ENCODE assay signal across 24 cellular contexts in the genomic region with DNA sequence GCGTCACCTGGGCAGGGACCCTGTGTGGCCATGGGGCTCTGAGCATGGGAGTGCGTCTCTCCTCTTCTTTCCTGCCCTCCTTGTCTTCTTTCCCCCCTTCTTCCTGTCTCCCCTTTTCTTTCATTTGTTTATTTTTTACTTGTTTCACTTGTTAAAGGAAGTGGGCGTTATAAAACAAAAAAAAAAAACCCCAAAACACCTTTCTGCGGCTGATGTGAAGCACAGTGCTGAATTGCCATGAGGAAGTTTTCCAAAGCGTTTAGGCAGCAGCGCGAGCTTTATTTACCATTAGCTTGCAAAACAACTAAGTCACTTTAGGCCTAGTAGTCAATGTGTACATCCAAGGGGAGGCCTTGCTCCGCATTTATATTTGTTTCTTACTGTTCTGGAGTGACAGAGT. TPM values are rescaled to one million over a fixed set of nuclear protein-coding genes. Genes with fewer than 3 reads are reported as not detected.
DNase-seq lines count a peak whose midpoint lies in the region; ATAC-seq and TF ChIP-seq lines count a peak whose summit lies in the region.
"Had no signal": no experiment of that assay in that cellular context is flagged by ENCODE, and none has a peak within 500 bp of the region (broad histone marks: within the 10 kb centered on the region; RNA-seq: fewer than 3 reads in every experiment).

No MANE protein-coding gene starts in this region.

- H3K27ac ChIP-seq in gastrocnemius medialis: no peak overlapping the region
- H3K27ac ChIP-seq: cardiac muscle cell, pancreas, right lobe of liver had no signal

- CTCF ChIA-PET in activated naive CD4-positive, alpha-beta T cell treated with anti-CD3 and anti-CD28 coated beads, Interleukin-2, amount 10 ng/mL, durations not matched to agents 7 days and 5 days (lab: Charles Lee): no interaction called here

- intact Hi-C loops in gastrocnemius medialis (cut with DNase I; ENCODE audit: low total_unique reads): no loop called here

- TF ChIP-seq CTCF in gastrocnemius medialis (IDR thresholded peaks at IDR 0.05 in 4 of 5, conservative IDR thresholded peaks at IDR 0.05 in 1 of 5): no peak

- peaks cover 2 to 96% of the 10 kb centered on the region in 2 donors for H3K36me3 ChIP-seq in gastrocnemius medialis

- H3K4me1 ChIP-seq in gastrocnemius medialis: no peaks in the 10 kb centered on the region

- TF ChIP-seq POLR2A in gastrocnemius medialis (IDR thresholded peaks at IDR 0.05): no peak

- H3K9me3 Mint-ChIP-seq in activated naive CD4-positive, alpha-beta T cell treated with anti-CD3 and anti-CD28 coated beads, Interleukin-2, amount 10 ng/mL, durations not matched to agents 7 days and 5 days: no peaks in the 10 kb centered on the region
- H3K9me3 Mint-ChIP-seq in T-helper 2 cell treated with Interferon-gamma antibody and Interleukin-4, amounts not matched to agents 5 μg/mL and 100 μg/mL, for 36 hours: no peaks in the 10 kb centered on the region
- H3K9me3 Mint-ChIP-seq in effector memory CD8-positive, alpha-beta T cell: no peaks in the 10 kb centered on the region
- H3K9me3 Mint-ChIP-seq in stimulated activated naive CD8-positive, alpha-beta T cell treated with anti-CD3 and anti-CD28 coated beads, Interleukin-15, amount 100 ng/mL, for 72 hours: no peaks in the 10 kb centered on the region
- H3K9me3 Mint-ChIP-seq: dendritic cell treated with granulocyte-macrophage colony-stimulating factor and Interleukin-4, amounts not matched to agents 40 ng/mL and 50 ng/mL, for 4 days; nephron had no signal

- H3K9me3 ChIP-seq in gastrocnemius medialis: no peaks in the 10 kb centered on the region
- H3K9me3 ChIP-seq: pancreas, right lobe of liver had no signal

- no peak overlapping the region for H3K4me3 Mint-ChIP-seq in activated naive CD4-positive, alpha-beta T cell treated with anti-CD3 and anti-CD28 coated beads, Interleukin-2, amount 10 ng/mL, durations not matched to agents 7 days and 5 days
- H3K4me3 Mint-ChIP-seq in T-helper 2 cell treated with Interferon-gamma antibody and Interleukin-4, amounts not matched to agents 5 μg/mL and 100 μg/mL, for 36 hours: no peak overlapping the region
- H3K4me3 Mint-ChIP-seq in effector memory CD8-positive, alpha-beta T cell: peak overlapping the region; percentile 35 to 59
- H3K4me3 Mint-ChIP-seq in stimulated activated naive CD8-positive, alpha-beta T cell treated with anti-CD3 and anti-CD28 coated beads, Interleukin-15, amount 100 ng/mL, for 72 hours: peak overlapping the region; percentile 19 to 59
- H3K4me3 Mint-ChIP-seq: dendritic cell treated with granulocyte-macrophage colony-stimulating factor and Interleukin-4, amounts not matched to agents 40 ng/mL and 50 ng/mL, for 4 days; nephron had no signal

- no peaks in the 10 kb centered on the region for H3K27me3 Mint-ChIP-seq in activated naive CD4-positive, alpha-beta T cell treated with anti-CD3 and anti-CD28 coated beads, Interleukin-2, amount 10 ng/mL, durations not matched to agents 7 days and 5 days
- H3K27me3 Mint-ChIP-seq in T-helper 2 cell treated with Interferon-gamma antibody and Interleukin-4, amounts not matched to agents 5 μg/mL and 100 μg/mL, for 36 hours (ENCODE audit: low read depth): no peaks in the 10 kb centered on the region
- no peaks in the 10 kb centered on the region for H3K27me3 Mint-ChIP-seq in effector memory CD8-positive, alpha-beta T cell
- H3K27me3 Mint-ChIP-seq in stimulated activated naive CD8-positive, alpha-beta T cell treated with anti-CD3 and anti-CD28 coated beads, Interleukin-15, amount 100 ng/mL, for 72 hours: no peaks in the 10 kb centered on the region
- H3K27me3 Mint-ChIP-seq: dendritic cell treated with granulocyte-macrophage colony-stimulating factor and Interleukin-4, amounts not matched to agents 40 ng/mL and 50 ng/mL, for 4 days had no signal

- H3K27me3 ChIP-seq in gastrocnemius medialis: no peaks in the 10 kb centered on the region
- H3K27me3 ChIP-seq: cardiac muscle cell, pancreas, right lobe of liver had no signal

- no peak overlapping the region for H3K4me3 ChIP-seq in gastrocnemius medialis
- H3K4me3 ChIP-seq: cardiac muscle cell, pancreas, right lobe of liver had no signal

- DNase-seq in activated naive CD4-positive, alpha-beta T cell treated with anti-CD3 and anti-CD28 coated beads, Interleukin-2, amount 10 ng/mL, durations not matched to agents 7 days and 5 days: no peak
- no peak for DNase-seq in activated naive CD4-positive, alpha-beta T cell (lab: John Stamatoyannopoulos, UW)
- no peak for DNase-seq in T-helper 2 cell treated with Interferon-gamma antibody and Interleukin-4, amounts not matched to agents 5 μg/mL and 100 μg/mL, for 36 hours (ENCODE audit: low spot score)
- DNase-seq in effector memory CD8-positive, alpha-beta T cell: no peak
- DNase-seq in stimulated activated naive CD8-positive, alpha-beta T cell treated with anti-CD3 and anti-CD28 coated beads, Interleukin-15, amount 100 ng/mL, for 72 hours: no peak
- no peak for DNase-seq in gastrocnemius medialis
- no peak for DNase-seq in SKM-1 (lab: John Stamatoyannopoulos, UW; ENCODE audit: unreplicated experiment)
- no peak for DNase-seq in medulla oblongata (ENCODE audit: extremely low spot score)
- DNase-seq: activated T-cell treated with anti-CD3 and anti-CD28 coated beads, Interleukin-2, amount 50 U/mL, for 48 hours; amygdala; C1 segment of cervical spinal cord; DMS 273 treated with DMSO at 0.1 percent for 48 hours; left colon; NCI-H1105 treated with DMSO at 0.1 percent for 48 hours; NCI-H2081; NCI-H446; pancreas; PC-3; right lobe of liver; Right ventricle myocardium superior; SW 1271 had no signal

- in situ Hi-C loops in gastrocnemius medialis (cut with MboI; ENCODE audit: low sequenced_read_pairs in 4 of 4): no loop called here

- H3K36me3 Mint-ChIP-seq in activated naive CD4-positive, alpha-beta T cell treated with anti-CD3 and anti-CD28 coated beads, Interleukin-2, amount 10 ng/mL, durations not matched to agents 7 days and 5 days: peaks cover 71% of the 10 kb centered on the region
- peaks cover 55% of the 10 kb centered on the region for H3K36me3 Mint-ChIP-seq in T-helper 2 cell treated with Interferon-gamma antibody and Interleukin-4, amounts not matched to agents 5 μg/mL and 100 μg/mL, for 36 hours (ENCODE audit: low read depth)
- H3K36me3 Mint-ChIP-seq in effector memory CD8-positive, alpha-beta T cell (ENCODE audit: insufficient read depth): peaks cover 63% of the 10 kb centered on the region

- H3K4me1 Mint-ChIP-seq in activated naive CD4-positive, alpha-beta T cell treated with anti-CD3 and anti-CD28 coated beads, Interleukin-2, amount 10 ng/mL, durations not matched to agents 7 days and 5 days: peaks cover 21% of the 10 kb centered on the region
- peaks cover 7% of the 10 kb centered on the region for H3K4me1 Mint-ChIP-seq in T-helper 2 cell treated with Interferon-gamma antibody and Interleukin-4, amounts not matched to agents 5 μg/mL and 100 μg/mL, for 36 hours (ENCODE audit: low read depth)
- peaks cover 25 to 26% of the 10 kb centered on the region in 2 donors for H3K4me1 Mint-ChIP-seq in effector memory CD8-positive, alpha-beta T cell (ENCODE audit: low read depth in 2 of 2)
- H3K4me1 Mint-ChIP-seq in stimulated activated naive CD8-positive, alpha-beta T cell treated with anti-CD3 and anti-CD28 coated beads, Interleukin-15, amount 100 ng/mL, for 72 hours: peaks cover 31% of the 10 kb centered on the region
- H3K4me1 Mint-ChIP-seq: nephron had no signal

- H3K27ac Mint-ChIP-seq in activated naive CD4-positive, alpha-beta T cell treated with anti-CD3 and anti-CD28 coated beads, Interleukin-2, amount 10 ng/mL, durations not matched to agents 7 days and 5 days: peak overlapping the region; percentile 77
- H3K27ac Mint-ChIP-seq in T-helper 2 cell treated with Interferon-gamma antibody and Interleukin-4, amounts not matched to agents 5 μg/mL and 100 μg/mL, for 36 hours: peak overlapping the region; percentile 64
- H3K27ac Mint-ChIP-seq in effector memory CD8-positive, alpha-beta T cell: peak overlapping the region; percentile 90 to 95
- H3K27ac Mint-ChIP-seq in stimulated activated naive CD8-positive, alpha-beta T cell treated with anti-CD3 and anti-CD28 coated beads, Interleukin-15, amount 100 ng/mL, for 72 hours: peak overlapping the region in 1 of 2 donors; percentile 94
- H3K27ac Mint-ChIP-seq: dendritic cell treated with granulocyte-macrophage colony-stimulating factor and Interleukin-4, amounts not matched to agents 40 ng/mL and 50 ng/mL, for 4 days; nephron had no signal

- ATAC-seq in effector memory CD8-positive, alpha-beta T cell (replicated peaks): peak; percentile 62
- no peak for ATAC-seq in stimulated activated naive CD8-positive, alpha-beta T cell treated with anti-CD3 and anti-CD28 coated beads, Interleukin-15, amount 100 ng/mL, for 72 hours
- ATAC-seq in gastrocnemius medialis: no peak
- ATAC-seq: left colon, pancreas, PC-3, right lobe of liver had no signal

RNA-seq across cellular contexts. Expression of a gene that starts 57.0 kb away (rescaled TPM):
- 10 to 100 TPM; 16.6 to 46.2 (median 36.2) TPM for total RNA-seq in gastrocnemius medialis

RNA-seq across cellular contexts. Expression of a gene that starts 57.2 kb away (rescaled TPM):
- total RNA-seq in gastrocnemius medialis: 1 to 10 TPM; 2.8 to 5.8 (median 3.7) TPM

Comparison
In these comparisons a context has a peak if more than half of its experiments do, and no peak if none do; other contexts are left out.
1. H3K4me3 Mint-ChIP-seq: peak in effector memory CD8-positive, alpha-beta T cell (2 of 2) and stimulated activated naive CD8-positive, alpha-beta T cell treated with anti-CD3 and anti-CD28 coated beads, Interleukin-15, amount 100 ng/mL, for 72 hours (2 of 2); none in activated naive CD4-positive, alpha-beta T cell treated with anti-CD3 and anti-CD28 coated beads, Interleukin-2, amount 10 ng/mL, durations not matched to agents 7 days and 5 days (single experiment) and T-helper 2 cell treated with Interferon-gamma antibody and Interleukin-4, amounts not matched to agents 5 μg/mL and 100 μg/mL, for 36 hours (single experiment).